In the genomic region with DNA sequence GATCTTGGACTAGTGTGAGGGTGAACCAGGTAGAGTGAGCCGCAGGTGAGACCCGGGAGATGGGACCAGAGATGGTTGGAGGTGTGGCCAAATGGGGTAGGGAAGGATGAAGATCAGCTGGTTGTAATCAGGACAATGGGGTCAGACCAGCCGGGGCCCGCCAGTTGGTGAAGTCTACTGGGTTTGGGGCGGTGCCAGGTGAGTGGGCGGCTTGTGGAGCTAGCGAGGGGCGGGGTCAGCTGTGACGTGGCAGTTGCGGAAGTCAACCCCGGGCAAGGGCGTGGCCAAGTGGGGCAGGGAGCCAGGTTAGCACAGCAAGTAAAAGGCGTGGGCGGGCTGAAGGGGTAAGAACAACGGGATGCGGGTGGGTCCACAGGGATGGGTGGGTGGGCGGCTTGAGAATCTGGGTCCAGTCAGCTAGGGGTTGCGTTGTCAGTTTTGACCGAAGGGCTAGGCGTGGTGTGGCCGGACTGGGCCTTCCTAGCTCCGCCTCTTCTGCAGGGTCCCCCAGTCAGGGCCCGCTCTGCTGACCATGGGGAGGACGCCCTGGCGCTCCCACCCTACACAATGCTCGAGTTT, we compare ENCODE assay signal across 9 cellular contexts. TPM values are rescaled to one million over a fixed set of nuclear protein-coding genes. Genes with fewer than 3 reads are reported as not detected.
A peak's percentile ranks its signal among the peaks of the same experiment; 100 is the strongest.
DNase-seq lines count a peak whose midpoint lies in the region; ATAC-seq, FAIRE-seq and TF ChIP-seq lines count a peak whose summit lies in the region.
"Had no signal": no experiment of that assay in that cellular context is flagged by ENCODE, and none has a peak within 500 bp of the region (broad histone marks: within the 10 kb centered on the region; RNA-seq: fewer than 3 reads in every experiment).

No MANE protein-coding gene starts in this region.

- TF ChIP-seq CTCF in body of pancreas (IDR thresholded peaks at IDR 0.05), result no peak

- H3K27ac ChIP-seq in body of pancreas, result peak overlapping the region in 3 of 4 donors; percentile 4 to 52 (median 40)
- no peak overlapping the region for H3K27ac ChIP-seq in iPS-18a (ENCODE audit: low read length)
- peak overlapping the region in 1 of 2 donors; percentile 49 for H3K27ac ChIP-seq in small intestine (ENCODE audit: low read depth in 1 of 2, low read length in 1 of 2)
- H3K27ac ChIP-seq: 22Rv1 had no signal

- peak; percentile 78 for ATAC-seq in body of pancreas
- ATAC-seq in HG02938 (IDR thresholded peaks at IDR 0.05; ENCODE audit: unreplicated experiment), result no peak

- H3K27me3 ChIP-seq in body of pancreas (no peaks in the 10 kb centered on the region), iPS-18a (ENCODE audit: control insufficient read depth, insufficient read depth, low read length) (no peaks in the 10 kb centered on the region), small intestine (ENCODE audit: control insufficient read depth in 2 of 2, insufficient read depth in 2 of 2, low read length in 2 of 2) (no peaks in the 10 kb centered on the region)

- H3K4me1 ChIP-seq in body of pancreas, result peaks cover 15% of the 10 kb centered on the region
- H3K4me1 ChIP-seq in iPS-18a (ENCODE audit: control insufficient read depth, low read depth, low read length), result no peaks in the 10 kb centered on the region
- H3K4me1 ChIP-seq in small intestine (ENCODE audit: control insufficient read depth in 2 of 2, insufficient read depth in 1 of 2, low read depth in 1 of 2, low read length in 1 of 2), result peaks cover 0 to 5% of the 10 kb centered on the region in 2 donors

- 3 to 5% methylated on average over 21 to 26 of the region's 26 CpGs for WGBS in body of pancreas, 2 donors
- WGBS in small intestine, 3 donors, result 2 to 5% (median 3%) methylated on average over 26 of the region's 26 CpGs

- peak overlapping the region; percentile 4 for H3K9ac ChIP-seq in iPS-18a (ENCODE audit: low read length)

- DNase-seq in DMS 273 (lab: John Stamatoyannopoulos, UW; ENCODE audit: unreplicated experiment) (peak; percentile 85), DMS 273 treated with DMSO at 0.1 percent for 48 hours (lab: John Stamatoyannopoulos, UW) (no peak), HTR-8/SVneo (ENCODE audit: insufficient read length, low spot score) (no peak), UCSD-AML1 (lab: John Stamatoyannopoulos, UW; ENCODE audit: unreplicated experiment) (peak; percentile 42), body of pancreas (peak; percentile 94 to 97 (median 96)), small intestine (peak; percentile 91)

- FAIRE-seq in HTR-8/SVneo (lab: Jason Lieb, UNC) (peak; percentile 58), small intestine (lab: Jason Lieb, UNC) (no peak)

- TF ChIP-seq POLR2A in body of pancreas (IDR thresholded peaks at IDR 0.05), result no peak

- intact Hi-C loops in body of pancreas (cut with DNase I), result no loop called here

- H3K4me3 ChIP-seq in body of pancreas (peak overlapping the region in 1 of 2 donors; percentile 12), iPS-18a (ENCODE audit: low read length) (peak overlapping the region; percentile 38), small intestine (ENCODE audit: low read depth in 1 of 2, low read length in 2 of 2) (peak overlapping the region in 1 of 2 donors; percentile 39)

- H3K36me3 ChIP-seq in body of pancreas (replicated peaks in 1 of 2; ENCODE audit: insufficient read depth in 1 of 2, low read depth in 2 of 2) (no peaks in the 10 kb centered on the region), iPS-18a (ENCODE audit: control insufficient read depth, low read depth, low read length) (no peaks in the 10 kb centered on the region), small intestine (ENCODE audit: control insufficient read depth in 2 of 2, insufficient read depth in 2 of 2, low read length in 2 of 2) (no peaks in the 10 kb centered on the region)

- H3K9me3 ChIP-seq in body of pancreas (no peaks in the 10 kb centered on the region), iPS-18a (ENCODE audit: control insufficient read depth, low read depth, low read length) (no peaks in the 10 kb centered on the region), small intestine (ENCODE audit: control insufficient read depth, low read depth) (no peaks in the 10 kb centered on the region)

RNA-seq across cellular contexts. Expression of a gene that starts 25.5 kb away (rescaled TPM):
- 10 to 100 TPM; 45.4 to 48.8 TPM for total RNA-seq in body of pancreas
- 10 to 100 TPM; 36.2 to 42.8 (median 38.4) TPM for polyA plus RNA-seq in small intestine

RNA-seq across cellular contexts. Expression of a gene that starts 49.6 kb away (rescaled TPM):
- total RNA-seq in body of pancreas, result 1 to 10 TPM in 1 of 2 donors, under 1 TPM in 1; under 0.01 to 1.3 TPM
- 1 to 10 TPM in 1 of 3 donors, under 1 TPM in 2; 0.22 to 2.7 (median 0.64) TPM for polyA plus RNA-seq in small intestine

Comparison
In these comparisons a context has a peak if more than half of its experiments do, and no peak if none do; other contexts are left out.
1. DNase-seq: peak in DMS 273 (single experiment), UCSD-AML1 (single experiment), body of pancreas (4 of 4) and small intestine (single experiment); none in DMS 273 treated with DMSO at 0.1 percent for 48 hours (single experiment) and HTR-8/SVneo (single experiment).